In the genomic region with DNA sequence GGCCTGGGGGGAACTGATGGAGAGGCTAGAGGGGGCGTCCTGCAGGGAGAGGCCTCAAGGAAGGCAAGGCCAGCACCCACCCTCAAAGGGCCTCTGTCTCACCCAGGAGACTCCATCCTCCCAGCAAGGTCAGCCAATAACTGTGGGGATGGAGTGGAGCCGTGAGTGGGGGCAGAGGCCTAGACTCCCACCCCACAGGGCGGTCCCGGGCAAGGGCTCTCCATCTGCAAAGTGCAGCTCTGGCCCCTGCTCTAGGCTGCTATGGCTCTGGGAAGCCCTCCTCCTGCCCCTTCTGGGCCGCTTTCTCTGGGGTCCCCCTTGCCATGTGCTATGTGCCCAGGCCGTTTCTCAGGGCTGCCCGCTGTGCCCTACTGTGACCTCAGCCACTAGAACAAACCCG, we compare ENCODE assay signal across 1 cellular context.
TF ChIP-seq lines count a peak whose summit lies in the region.

No MANE protein-coding gene starts in this region.

TF ChIP-seq in HepG2, 621 proteins besides CTCF, POLR2A, EP300 and RAD21:
- TF ChIP-seq ZNF616 (CRISPR knock-in tag; IDR thresholded peaks at IDR 0.05; ENCODE audit: low read depth) (no peak), POLR2G (IDR thresholded peaks at IDR 0.05; ENCODE audit: low read depth, low read length) (peak; percentile 20; the same call in 1 of the 2 replicates), ZNF891 (CRISPR knock-in tag; IDR thresholded peaks at IDR 0.05) (no peak), RBM22 (optimal IDR thresholded peaks at IDR 0.05; ENCODE audit: low read length) (peak; percentile 48), ZNF710 (CRISPR knock-in tag; IDR thresholded peaks at IDR 0.05; ENCODE audit: borderline replicate concordance) (no peak)
- TF ChIP-seq, protein P1, sequence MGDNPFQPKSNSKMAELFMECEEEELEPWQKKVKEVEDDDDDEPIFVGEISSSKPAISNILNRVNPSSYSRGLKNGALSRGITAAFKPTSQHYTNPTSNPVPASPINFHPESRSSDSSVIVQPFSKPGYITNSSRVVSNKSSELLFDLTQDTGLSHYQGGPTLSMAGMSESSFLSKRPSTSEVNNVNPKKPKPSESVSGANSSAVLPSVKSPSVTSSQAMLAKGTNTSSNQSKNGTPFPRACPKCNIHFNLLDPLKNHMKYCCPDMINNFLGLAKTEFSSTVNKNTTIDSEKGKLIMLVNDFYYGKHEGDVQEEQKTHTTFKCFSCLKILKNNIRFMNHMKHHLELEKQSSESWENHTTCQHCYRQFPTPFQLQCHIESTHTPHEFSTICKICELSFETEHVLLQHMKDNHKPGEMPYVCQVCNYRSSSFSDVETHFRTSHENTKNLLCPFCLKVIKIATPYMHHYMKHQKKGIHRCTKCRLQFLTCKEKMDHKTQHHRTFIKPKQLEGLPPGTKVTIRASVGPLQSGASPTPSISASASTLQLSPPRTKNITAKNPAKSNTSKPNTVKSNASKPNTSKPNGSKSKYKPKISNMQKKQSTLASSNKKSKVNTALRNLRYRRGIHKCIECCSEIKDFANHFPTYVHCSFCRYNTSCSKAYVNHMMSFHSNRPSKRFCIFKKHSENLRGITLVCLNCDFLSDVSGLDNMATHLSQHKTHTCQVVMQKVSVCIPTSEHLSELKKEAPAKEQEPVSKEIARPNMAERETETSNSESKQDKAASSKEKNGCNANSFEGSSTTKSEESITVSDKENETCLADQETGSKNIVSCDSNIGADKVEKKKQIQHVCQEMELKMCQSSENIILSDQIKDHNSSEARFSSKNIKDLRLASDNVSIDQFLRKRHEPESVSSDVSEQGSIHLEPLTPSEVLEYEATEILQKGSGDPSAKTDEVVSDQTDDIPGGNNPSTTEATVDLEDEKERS (CRISPR knock-in tag; IDR thresholded peaks at IDR 0.05), result no peak
- TF ChIP-seq, protein P2, sequence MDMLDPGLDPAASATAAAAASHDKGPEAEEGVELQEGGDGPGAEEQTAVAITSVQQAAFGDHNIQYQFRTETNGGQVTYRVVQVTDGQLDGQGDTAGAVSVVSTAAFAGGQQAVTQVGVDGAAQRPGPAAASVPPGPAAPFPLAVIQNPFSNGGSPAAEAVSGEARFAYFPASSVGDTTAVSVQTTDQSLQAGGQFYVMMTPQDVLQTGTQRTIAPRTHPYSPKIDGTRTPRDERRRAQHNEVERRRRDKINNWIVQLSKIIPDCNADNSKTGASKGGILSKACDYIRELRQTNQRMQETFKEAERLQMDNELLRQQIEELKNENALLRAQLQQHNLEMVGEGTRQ (IDR thresholded peaks at IDR 0.05; ENCODE audit: low read depth, low read length), result no peak
- TF ChIP-seq, protein P2 (CRISPR knock-in tag; IDR thresholded peaks at IDR 0.05; ENCODE audit: borderline replicate concordance), result no peak
